ENCODE assay signal across 8 cellular contexts in genomic region chr10:27153855-27154198, GRCh38. TPM values are rescaled to one million over a fixed set of nuclear protein-coding genes. Genes with fewer than 3 reads are reported as not detected.
DNase-seq lines count a peak whose midpoint lies in the region; ATAC-seq and TF ChIP-seq lines count a peak whose summit lies in the region.

No MANE protein-coding gene starts in this region.

- TF ChIP-seq CTCF in 22Rv1 (IDR thresholded peaks at IDR 0.05) (no peak), GM12865 (IDR thresholded peaks at IDR 0.05; ENCODE audit: insufficient read depth, low read depth, low read length, missing control alignments) (no peak), fibroblast of lung (conservative IDR thresholded peaks at IDR 0.05 in 1 of 2, IDR thresholded peaks at IDR 0.05 in 1 of 2; ENCODE audit: low read depth in 1 of 2, low read length in 2 of 2) (no peak), neural progenitor cell (IDR thresholded peaks at IDR 0.05) (no peak)

- H3K27ac Mint-ChIP-seq in neural progenitor cell = peak overlapping the region; percentile 100

- H3K27ac ChIP-seq in 22Rv1 (peak overlapping the region; percentile 96), fibroblast of lung (ENCODE audit: insufficient read depth, low read length) (peak overlapping the region; percentile 96), neural progenitor cell (peak overlapping the region; percentile 55)

- peak; percentile 9 for ATAC-seq in HG03025 (IDR thresholded peaks at IDR 0.05; ENCODE audit: low FRiP score, unreplicated experiment)

- peaks cover 21% of the 10 kb centered on the region for H3F3A ChIP-seq in neural progenitor cell (ENCODE audit: low read depth)

- no peaks in the 10 kb centered on the region for H3K27me3 ChIP-seq in fibroblast of lung (ENCODE audit: control insufficient read depth, insufficient read depth, low read length)
- H3K27me3 ChIP-seq in neural progenitor cell = no peaks in the 10 kb centered on the region

- no peaks in the 10 kb centered on the region for H4K20me1 ChIP-seq in fibroblast of lung (ENCODE audit: control insufficient read depth, extremely low read depth, insufficient read depth, low read length)
- peaks cover 32% of the 10 kb centered on the region for H4K20me1 ChIP-seq in neural progenitor cell (ENCODE audit: low read depth)

- peaks cover 12% of the 10 kb centered on the region for H3K36me3 Mint-ChIP-seq in neural progenitor cell

- H3K4me3 Mint-ChIP-seq in neural progenitor cell = peak overlapping the region; percentile 100

- no peaks in the 10 kb centered on the region for H3K9me3 Mint-ChIP-seq in neural progenitor cell

- no peaks in the 10 kb centered on the region for H3K9me3 ChIP-seq in fibroblast of lung (ENCODE audit: control insufficient read depth, insufficient read depth, low read depth, low read length)
- no peaks in the 10 kb centered on the region for H3K9me3 ChIP-seq in neural progenitor cell (ENCODE audit: low read depth)

- H3K4me2 ChIP-seq in fibroblast of lung (ENCODE audit: extremely low read depth, insufficient read depth, low read length) = peak overlapping the region; percentile 88
- H3K4me2 ChIP-seq in neural progenitor cell = peak overlapping the region; percentile 91

- H3K27me3 Mint-ChIP-seq in neural progenitor cell (ENCODE audit: insufficient read depth, low read depth) = peaks cover 13% of the 10 kb centered on the region

- H3K9ac ChIP-seq in fibroblast of lung (ENCODE audit: insufficient read depth, low read length) = peak overlapping the region; percentile 80
- peak overlapping the region; percentile 83 for H3K9ac ChIP-seq in neural progenitor cell

- no peaks in the 10 kb centered on the region for H3K36me3 ChIP-seq in fibroblast of lung (ENCODE audit: control insufficient read depth, insufficient read depth, low read length)
- peaks cover 5% of the 10 kb centered on the region for H3K36me3 ChIP-seq in neural progenitor cell

- H3K4me1 Mint-ChIP-seq in neural progenitor cell = peaks cover 30% of the 10 kb centered on the region

- H3K4me1 ChIP-seq in fibroblast of lung (ENCODE audit: control insufficient read depth, extremely low read depth, insufficient read depth, low read length) (no peaks in the 10 kb centered on the region), neural progenitor cell (peaks cover 22% of the 10 kb centered on the region)

- H3K79me2 ChIP-seq in fibroblast of lung (ENCODE audit: control insufficient read depth, insufficient read depth, low read length) (peaks cover 69% of the 10 kb centered on the region), neural progenitor cell (ENCODE audit: low read depth) (peaks cover 91% of the 10 kb centered on the region)

- DNase-seq in GM12865 (ENCODE audit: low read depth) (peak; percentile 33), T follicular helper cell (ENCODE audit: low read depth) (peak; percentile 2), fibroblast of lung (ENCODE audit: low read depth in 2 of 2) (peak; percentile 28), neural progenitor cell (ENCODE audit: low spot score) (peak; percentile 47), NCI-H1436 (lab: John Stamatoyannopoulos, UW) (no peak), cerebellar nuclear complex (lab: John Stamatoyannopoulos, UW) (no peak)

- H3K4me3 ChIP-seq in GM12865 (ENCODE audit: low read depth, low read length) (peak overlapping the region; percentile 80), fibroblast of lung (replicated peaks in 1 of 4; ENCODE audit: control extremely low read depth in 1 of 4, insufficient read depth in 1 of 4, low read depth in 3 of 4, low read length in 4 of 4) (peak overlapping the region; percentile 89 to 98 (median 94)), neural progenitor cell (peak overlapping the region; percentile 80)

- H2AFZ ChIP-seq in fibroblast of lung (ENCODE audit: low read length) = peak overlapping the region; percentile 67
- H2AFZ ChIP-seq in neural progenitor cell (replicated peaks) = peak overlapping the region; percentile 30

RNA-seq across cellular contexts. Expression of gene YME1L1, which starts 0.4 kb away (rescaled TPM):
- total RNA-seq in fibroblast of lung (113 and 128 TPM in 2 replicates), neural progenitor cell (ENCODE audit: low replicate concordance) (93.8 and 127 TPM in 2 replicates)
- polyA plus RNA-seq in fibroblast of lung = 88.6 and 105 TPM in 2 replicates
- polyA plus RNA-seq in fibroblast of lung (2012) = 78.2 and 83.8 TPM in 2 replicates
- polyA minus RNA-seq in fibroblast of lung (ENCODE audit: low replicate concordance) = 4.8 and 5.3 TPM in 2 replicates

RNA-seq across cellular contexts. Expression of gene MASTL, which starts 1.3 kb away (rescaled TPM):
- total RNA-seq in fibroblast of lung (6.4 and 9.2 TPM in 2 replicates), neural progenitor cell (ENCODE audit: low replicate concordance) (56.1 and 84.3 TPM in 2 replicates)
- 5.9 and 12.0 TPM in 2 replicates for polyA plus RNA-seq in fibroblast of lung
- polyA plus RNA-seq in fibroblast of lung (2012) = 4.9 and 10.3 TPM in 2 replicates
- polyA minus RNA-seq in fibroblast of lung (ENCODE audit: low replicate concordance) = 0.86 and 2.1 TPM in 2 replicates

RNA-seq across cellular contexts. Expression of gene ANKRD26, which starts 53.5 kb away (rescaled TPM):
- 11.0 and 11.7 TPM in 2 replicates for total RNA-seq in fibroblast of lung
- polyA plus RNA-seq in fibroblast of lung = 1.9 and 2.5 TPM in 2 replicates
- 3.3 and 4.1 TPM in 2 replicates for polyA plus RNA-seq in fibroblast of lung (2012)
- 0.35 and 0.70 TPM in 2 replicates for polyA minus RNA-seq in fibroblast of lung (ENCODE audit: low replicate concordance)
- 16.8 and 22.7 TPM in 2 replicates for total RNA-seq in neural progenitor cell (ENCODE audit: low replicate concordance)

Comparison
In these comparisons a context has a peak if more than half of its experiments do, and no peak if none do; other contexts are left out.
1. DNase-seq: peak in GM12865 (single experiment), T follicular helper cell (single experiment), fibroblast of lung (2 of 2) and neural progenitor cell (single experiment); none in NCI-H1436 (single experiment) and cerebellar nuclear complex (0 of 2).
2. Peak in every context shown above with its lines, with median percentiles within 50 percentile points of each other: H3K27ac ChIP-seq and H3K4me3 ChIP-seq.